Comparison of ENCODE assay signal across 8 cellular contexts in the genomic region with DNA sequence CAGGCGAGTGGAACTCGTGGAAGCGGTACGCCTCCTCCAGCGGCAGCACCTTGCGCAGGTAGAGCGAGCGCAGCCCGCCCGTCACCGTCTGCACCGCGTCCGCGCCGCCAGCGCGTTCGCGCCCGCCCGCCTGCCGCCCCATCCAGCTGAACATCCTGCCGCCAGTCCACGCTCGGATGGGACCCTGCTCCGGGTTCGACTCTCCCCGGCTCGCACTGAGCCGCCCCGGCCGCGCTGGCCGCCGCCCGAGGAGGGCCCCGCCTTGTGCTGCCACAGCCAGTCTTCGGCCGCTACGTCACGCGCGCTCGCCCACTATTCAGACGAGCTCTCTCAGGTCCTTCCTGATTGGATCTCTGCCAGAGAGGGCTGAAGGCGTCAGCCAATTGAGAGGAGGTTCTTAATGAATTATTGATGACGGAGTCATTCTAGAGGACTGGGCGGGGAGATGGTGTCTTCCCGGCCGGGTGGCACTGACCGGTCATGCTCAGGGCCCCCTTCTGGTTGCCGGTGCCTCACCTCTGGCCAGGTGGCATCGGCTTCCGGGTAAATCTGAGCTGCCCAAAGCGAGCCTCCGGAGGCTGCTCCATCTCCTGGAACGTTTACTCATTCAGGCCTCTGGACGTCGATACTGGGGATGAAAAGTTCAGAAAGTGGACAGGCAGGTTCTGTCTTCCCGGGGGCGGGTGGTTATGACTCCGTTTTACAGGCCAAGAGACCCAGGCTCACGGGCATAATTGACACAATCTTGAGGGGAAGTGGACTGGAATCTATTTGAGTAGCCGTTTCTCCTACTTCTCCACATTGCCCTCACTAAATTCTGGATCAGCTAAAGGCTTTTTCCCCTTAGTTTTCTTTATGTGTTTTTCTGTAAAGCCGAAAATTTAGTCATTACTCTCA. TPM values are rescaled to one million over a fixed set of nuclear protein-coding genes. Genes with fewer than 3 reads are reported as not detected.
DNase-seq lines count a peak whose midpoint lies in the region; ATAC-seq, FAIRE-seq and TF ChIP-seq lines count a peak whose summit lies in the region.

A gene (minus strand): TSS at position 217 of the 897 bp plus-strand sequence. CDS start 63 bp downstream, at position 154.

- H3K27ac ChIP-seq in SU-DHL-6 (ENCODE audit: low read depth, low read length) (peak within 1 kb of the TSS; percentile 50), pancreas (peak within 1 kb of the TSS; percentile 94 to 97 (median 97)), tibial nerve (peak within 1 kb of the TSS; percentile 87 to 93 (median 90))

- no peaks in the 10 kb centered on the region for H4K20me1 ChIP-seq in SU-DHL-6 (ENCODE audit: low read depth, low read length)

- no peaks in the 10 kb centered on the region for H3K36me3 ChIP-seq in SU-DHL-6 (ENCODE audit: low read length)
- H3K36me3 ChIP-seq in pancreas, result no peaks in the 10 kb centered on the region
- H3K36me3 ChIP-seq in tibial nerve, result no peaks in the 10 kb centered on the region

- intact Hi-C loops in Right ventricle myocardium superior (cut with DNase I), result no loop called here
- intact Hi-C loops in pancreas (cut with DNase I), result no loop called here

- no peaks in the 10 kb centered on the region for H3K27me3 ChIP-seq in SU-DHL-6 (ENCODE audit: low read length)
- no peaks in the 10 kb centered on the region for H3K27me3 ChIP-seq in pancreas
- no peaks in the 10 kb centered on the region for H3K27me3 ChIP-seq in tibial nerve

- no peaks in the 10 kb centered on the region for H3K9me3 ChIP-seq in SU-DHL-6 (ENCODE audit: insufficient read depth, low read length)
- no peaks in the 10 kb centered on the region for H3K9me3 ChIP-seq in pancreas
- H3K9me3 ChIP-seq in tibial nerve, result no peaks in the 10 kb centered on the region

- H3K4me2 ChIP-seq in SU-DHL-6 (ENCODE audit: low read depth, low read length, poor library complexity, severe bottlenecking), result peak within 1 kb of the TSS; percentile 72

- H3F3A ChIP-seq in SU-DHL-6 (ENCODE audit: insufficient read depth), result peaks cover 21% of the 10 kb centered on the region

- H3K4me3 ChIP-seq in SU-DHL-6 (ENCODE audit: insufficient read depth, low read length, poor library complexity, severe bottlenecking) (peak within 1 kb of the TSS; percentile 69), pancreas (peak within 1 kb of the TSS; percentile 79 to 97 (median 95)), tibial nerve (peak within 1 kb of the TSS; percentile 70 to 97 (median 92))

- H3K9me2 ChIP-seq in SU-DHL-6 (replicated peaks; ENCODE audit: insufficient read depth, low read length), result no peaks in the 10 kb centered on the region

- peak; percentile 51 to 91 for TF ChIP-seq POLR2A in tibial nerve (IDR thresholded peaks at IDR 0.05)

- FAIRE-seq in pancreas (lab: Jason Lieb, UNC), result peak; percentile 51

- whole genome bisulfite sequencing in pancreas, 2 donors, result 1% methylated on average over 56 to 66 of the region's 66 CpGs
- 2 to 3% methylated on average over 42 to 51 of the region's 66 CpGs for WGBS in tibial nerve, 2 donors

- peaks cover 4% of the 10 kb centered on the region; the same call in 1 of the 2 replicates for H3K79me2 ChIP-seq in SU-DHL-6 (ENCODE audit: insufficient read depth, low read length)

- TF ChIP-seq CTCF in GM12872 (IDR thresholded peaks at IDR 0.05; ENCODE audit: insufficient read depth, low read depth, low read length) (peak; percentile 51), SU-DHL-6 (IDR thresholded peaks at IDR 0.05; ENCODE audit: insufficient read depth, low read length, poor library complexity, severe bottlenecking) (no peak), pancreas (IDR thresholded peaks at IDR 0.05) (peak in 1 of 4 donors; percentile 22), tibial nerve (IDR thresholded peaks at IDR 0.05) (peak in 3 of 5 experiments; percentile 21 to 57 (median 32))

- H2AFZ ChIP-seq in SU-DHL-6 (ENCODE audit: low read depth, low read length, severe bottlenecking), result peak within 1 kb of the TSS; percentile 93

- ATAC-seq in HG02678 (IDR thresholded peaks at IDR 0.05; ENCODE audit: unreplicated experiment), result peak; percentile 79
- peak; percentile 97 for ATAC-seq in Right ventricle myocardium superior (ENCODE audit: poor library complexity)
- peak; percentile 87 to 94 (median 91) for ATAC-seq in pancreas

- DNase-seq in NCI-H128 (lab: John Stamatoyannopoulos, UW; ENCODE audit: unreplicated experiment), result peak; percentile 93
- peak; percentile 86 for DNase-seq in activated naive CD8-positive, alpha-beta T cell treated with anti-CD3 and anti-CD28 coated beads, Interleukin-2, amount 50 U/mL, for 16 hours (ENCODE audit: low read depth, low spot score)
- DNase-seq in Right ventricle myocardium superior, result peak; percentile 100
- DNase-seq in pancreas, result peak; percentile 97 to 100 (median 98)
- peak; percentile 91 to 96 for DNase-seq in tibial nerve (ENCODE audit: low spot score in 2 of 2)

- peak within 1 kb of the TSS; percentile 70 for H3K9ac ChIP-seq in SU-DHL-6 (ENCODE audit: low read length)

- peak; percentile 67 to 86 for TF ChIP-seq EP300 in tibial nerve (IDR thresholded peaks at IDR 0.05)

- H3K4me1 ChIP-seq in pancreas, result peaks cover 0 to 30% (median 12%) of the 10 kb centered on the region in 3 donors
- H3K4me1 ChIP-seq in tibial nerve, result peaks cover 0 to 45% (median 15%) of the 10 kb centered on the region in 4 donors

RNA-seq across cellular contexts. Expression of the gene that starts here (rescaled TPM):
- total RNA-seq in Right ventricle myocardium superior (47.2 TPM), pancreas (10 to 100 TPM in 2 of 6 donors, 1 to 10 TPM in 4; 8.3 to 22.8 (median 8.6) TPM), tibial nerve (10 to 100 TPM; 13.2 to 31.5 (median 22.0) TPM)
- 1 to 10 TPM; 8.1 to 8.5 TPM for polyA plus RNA-seq in pancreas

Comparison
In these comparisons a context has a peak if more than half of its experiments do, and no peak if none do; other contexts are left out.
1. Peak in every context shown above with its lines: DNase-seq, ATAC-seq, H3K4me3 ChIP-seq and H3K27ac ChIP-seq.